10 cellular contexts compared by ENCODE assay signal in genomic region chr6:37142047-37142614, GRCh38. TPM values are rescaled to one million over a fixed set of nuclear protein-coding genes. Genes with fewer than 3 reads are reported as not detected.
DNase-seq lines count a peak whose midpoint lies in the region; ATAC-seq, FAIRE-seq and TF ChIP-seq lines count a peak whose summit lies in the region.
"Had no signal": no experiment of that assay in that cellular context is flagged by ENCODE, and none has a peak within 500 bp of the region (broad histone marks: within the 10 kb centered on the region; RNA-seq: fewer than 3 reads in every experiment).

No MANE protein-coding gene starts in this region.

- TF ChIP-seq POLR2A in HepG2 (IDR thresholded peaks at IDR 0.05; ENCODE audit: insufficient read depth in 1 of 2, low read depth in 2 of 2, low read length in 2 of 2) (no peak), right lobe of liver (IDR thresholded peaks at IDR 0.05) (no peak)

- H3K36me3 ChIP-seq in HepG2 (replicated peaks in 1 of 2; ENCODE audit: control insufficient read depth in 1 of 2, insufficient read depth in 2 of 2, low read length in 2 of 2) (no peaks in the 10 kb centered on the region), right lobe of liver (no peaks in the 10 kb centered on the region), mesenchymal stem cell (ENCODE audit: control insufficient read depth in 1 of 2, insufficient read depth in 2 of 2, low read depth in 1 of 2, low read length in 2 of 2) (no peaks in the 10 kb centered on the region), kidney (ENCODE audit: control insufficient read depth in 1 of 2, insufficient read depth in 2 of 2, low read length in 2 of 2) (no peaks in the 10 kb centered on the region)

- H3K4ac ChIP-seq in mesenchymal stem cell (ENCODE audit: low read depth in 1 of 2, low read length in 2 of 2) = peak overlapping the region in 1 of 2 experiments; percentile 78

- no peak for TF ChIP-seq EP300 in HepG2 (IDR thresholded peaks at IDR 0.05; ENCODE audit: low read depth in 2 of 2, low read length in 2 of 2)
- no peak for TF ChIP-seq EP300 in HepG2 (CRISPR knock-in tag; IDR thresholded peaks at IDR 0.05; ENCODE audit: borderline replicate concordance)

- no peaks in the 10 kb centered on the region for H3K36me3 Mint-ChIP-seq in activated CD4-positive, alpha-beta memory T cell treated with anti-CD3 and anti-CD28 coated beads, Interleukin-2, amount 10 ng/mL, durations not matched to agents 7 days and 5 days (ENCODE audit: low read depth)

- intact Hi-C loops in HepG2 (cut with micrococcal nuclease; ENCODE audit: unreplicated experiment) (no loop called here), right lobe of liver (cut with DNase I) (no loop called here), kidney (cut with DNase I) (no loop called here)

- H3K18ac ChIP-seq in mesenchymal stem cell (ENCODE audit: low read depth in 1 of 2, low read length in 2 of 2) = peak overlapping the region in 1 of 2 experiments; percentile 73

- peak overlapping the region; percentile 16 for H3K27ac Mint-ChIP-seq in activated CD4-positive, alpha-beta memory T cell treated with anti-CD3 and anti-CD28 coated beads, Interleukin-2, amount 10 ng/mL, durations not matched to agents 7 days and 5 days

- H2BK12ac ChIP-seq in mesenchymal stem cell (ENCODE audit: low read length in 2 of 2) = peak overlapping the region in 1 of 2 experiments; percentile 75

- H3K9me3 ChIP-seq in HepG2 (ENCODE audit: low read length) (no peaks in the 10 kb centered on the region), right lobe of liver (no peaks in the 10 kb centered on the region), mesenchymal stem cell (ENCODE audit: control insufficient read depth, low read length) (no peaks in the 10 kb centered on the region), kidney (ENCODE audit: control insufficient read depth in 1 of 2, low read length in 2 of 2) (no peaks in the 10 kb centered on the region)

- no peak for TF ChIP-seq RAD21 in HepG2 (CRISPR knock-in tag; IDR thresholded peaks at IDR 0.05)

- peak overlapping the region; percentile 3 for H2BK15ac ChIP-seq in mesenchymal stem cell (ENCODE audit: low read depth, poor library complexity, severe bottlenecking)

- no peak overlapping the region for H3K23ac ChIP-seq in mesenchymal stem cell (ENCODE audit: low read length in 2 of 2)

- H2AK5ac ChIP-seq in mesenchymal stem cell (ENCODE audit: low read length, severe bottlenecking) = peak overlapping the region; percentile 61

- TF ChIP-seq CTCF in HepG2 (CRISPR knock-in tag; IDR thresholded peaks at IDR 0.05) (no peak), right lobe of liver (IDR thresholded peaks at IDR 0.05) (no peak), kidney (IDR thresholded peaks at IDR 0.05; ENCODE audit: borderline replicate concordance, extremely low read depth, insufficient read depth) (no peak)

- no peaks in the 10 kb centered on the region for H3K27me3 Mint-ChIP-seq in activated CD4-positive, alpha-beta memory T cell treated with anti-CD3 and anti-CD28 coated beads, Interleukin-2, amount 10 ng/mL, durations not matched to agents 7 days and 5 days

- H3K9ac ChIP-seq in HepG2 (ENCODE audit: insufficient read depth, low read depth, low read length) = peak overlapping the region; percentile 0; the same call in 1 of the 2 replicates
- H3K9ac ChIP-seq in mesenchymal stem cell (ENCODE audit: low read length) = peak overlapping the region; percentile 35
- peak overlapping the region in 1 of 2 donors; percentile 31 for H3K9ac ChIP-seq in kidney (ENCODE audit: low read length in 2 of 2)

- H3K4me3 Mint-ChIP-seq in activated CD4-positive, alpha-beta memory T cell treated with anti-CD3 and anti-CD28 coated beads, Interleukin-2, amount 10 ng/mL, durations not matched to agents 7 days and 5 days = no peak overlapping the region

- CTCF ChIA-PET in HepG2 (lab: Yijun Ruan, JAX; ENCODE audit: low intra/inter-chr PET ratio, low total read pairs) = no interaction called here
- CTCF ChIA-PET in activated CD4-positive, alpha-beta memory T cell treated with anti-CD3 and anti-CD28 coated beads, Interleukin-2, amount 10 ng/mL, durations not matched to agents 7 days and 5 days (lab: Charles Lee) = interaction anchor here (0.6 to 1.5 kb wide), 5 partner anchors 11 to 236 kb away, joined by 3 to 6 read pairs (median 4); no protein-coding TSS in a partner anchor

- H2BK120ac ChIP-seq in mesenchymal stem cell (ENCODE audit: low read depth, low read length) = peak overlapping the region; percentile 84

- no peak overlapping the region; the same call in 1 of the 2 replicates for H3K4me2 ChIP-seq in HepG2 (ENCODE audit: low read depth, low read length)
- H3K4me2 ChIP-seq in mesenchymal stem cell (ENCODE audit: low read length, poor library complexity, severe bottlenecking) = no peak overlapping the region

- H3K27me3 ChIP-seq in HepG2 (ENCODE audit: control insufficient read depth in 1 of 2, insufficient read depth in 2 of 2, low read length in 2 of 2) (no peaks in the 10 kb centered on the region), right lobe of liver (no peaks in the 10 kb centered on the region), mesenchymal stem cell (ENCODE audit: control insufficient read depth in 1 of 2, insufficient read depth in 1 of 2, low read length in 2 of 2) (no peaks in the 10 kb centered on the region)

- H3K4me1 Mint-ChIP-seq in activated CD4-positive, alpha-beta memory T cell treated with anti-CD3 and anti-CD28 coated beads, Interleukin-2, amount 10 ng/mL, durations not matched to agents 7 days and 5 days = peaks cover 36% of the 10 kb centered on the region

- BruUV-seq in HepG2 (replicated peaks; lab: Mats Ljungman, UMichigan) = no TSS peak

- H2BK5ac ChIP-seq in mesenchymal stem cell (ENCODE audit: low read depth, low read length, poor library complexity, severe bottlenecking) = peak overlapping the region; percentile 79

- no peaks in the 10 kb centered on the region for H4K20me1 ChIP-seq in HepG2 (ENCODE audit: insufficient read depth, low read length)

- H3K27ac ChIP-seq in HepG2 (ENCODE audit: extremely low read length, insufficient read depth, low read length) (no peak overlapping the region), right lobe of liver (no peak overlapping the region), mesenchymal stem cell (ENCODE audit: low read length, poor library complexity, severe bottlenecking) (peak overlapping the region; percentile 96), kidney (ENCODE audit: low read depth in 2 of 2, low read length in 2 of 2) (peak overlapping the region in 1 of 2 donors; percentile 72)

- no peak for FAIRE-seq in HepG2 (lab: Jason Lieb, UNC)
- FAIRE-seq in kidney (lab: Jason Lieb, UNC) = no peak
- FAIRE-seq: colon had no signal

- no peaks in the 10 kb centered on the region for H3K79me1 ChIP-seq in mesenchymal stem cell (replicated peaks; ENCODE audit: low read length, poor library complexity, severe bottlenecking)

- in situ Hi-C loops in HepG2 (cut with HindIII; ENCODE audit: extremely low pct_ligation_motif_present, low pct_unique_long_range_greater_than_20kb) = no loop called here

- no peak overlapping the region for H4K91ac ChIP-seq in mesenchymal stem cell (ENCODE audit: low read length)

- no peak for DNase-seq in HepG2 (ENCODE audit: low spot score)
- no peak for DNase-seq in right lobe of liver
- DNase-seq in activated CD4-positive, alpha-beta memory T cell treated with anti-CD3 and anti-CD28 coated beads, Interleukin-2, amount 10 ng/mL, durations not matched to agents 7 days and 5 days = no peak
- DNase-seq in mesenchymal stem cell = no peak
- no peak for DNase-seq in CD1c-positive myeloid dendritic cell (ENCODE audit: extremely low spot score)
- no peak for DNase-seq in NCI-H1092 treated with DMSO at 0.1 percent for 48 hours (lab: John Stamatoyannopoulos, UW)
- DNase-seq in kidney = no peak
- DNase-seq in ecto neural progenitor cell (ENCODE audit: low spot score) = no peak
- DNase-seq: NCI-H1436 had no signal

- no peak overlapping the region for H2AFZ ChIP-seq in HepG2 (ENCODE audit: low read length)
- H2AFZ ChIP-seq in mesenchymal stem cell (ENCODE audit: low read depth, low read length) = no peak overlapping the region

- H3K9me3 Mint-ChIP-seq in activated CD4-positive, alpha-beta memory T cell treated with anti-CD3 and anti-CD28 coated beads, Interleukin-2, amount 10 ng/mL, durations not matched to agents 7 days and 5 days = no peaks in the 10 kb centered on the region

- H3K4me3 ChIP-seq in HepG2 (replicated peaks in 1 of 3; ENCODE audit: insufficient read depth in 1 of 3, low read depth in 2 of 3, low read length in 3 of 3) = no peak overlapping the region
- no peak overlapping the region for H3K4me3 ChIP-seq in right lobe of liver
- H3K4me3 ChIP-seq in mesenchymal stem cell (ENCODE audit: insufficient read depth in 1 of 2, low read depth in 1 of 2, low read length in 2 of 2) = no peak overlapping the region
- H3K4me3 ChIP-seq in kidney (ENCODE audit: low read length in 2 of 2) = no peak overlapping the region

- no peak overlapping the region for H3K14ac ChIP-seq in mesenchymal stem cell (ENCODE audit: low read length in 2 of 2)

- POLR2A ChIA-PET in HepG2 (lab: Yijun Ruan, JAX) = interaction anchor here (0.9 to 1.9 kb wide), 5 partner anchors 11 to 31 kb away, joined by 3 to 12 read pairs (median 5); partner anchors contain the start of gene PIM1
- POLR2A ChIA-PET in activated CD4-positive, alpha-beta memory T cell treated with anti-CD3 and anti-CD28 coated beads, Interleukin-2, amount 10 ng/mL, durations not matched to agents 7 days and 5 days (lab: Charles Lee) = interaction anchor here (0.8 to 2.7 kb wide), 6 partner anchors 10 to 116 kb away, joined by 3 to 18 read pairs (median 4); partner anchors contain the start of genes PIM1, TBC1D22B and TMEM217

- no peak for ATAC-seq in HepG2
- no peak for ATAC-seq in right lobe of liver

- H4K8ac ChIP-seq in mesenchymal stem cell (ENCODE audit: low read length) = peak overlapping the region; percentile 32

- peaks cover 87% of the 10 kb centered on the region for H3K4me1 ChIP-seq in HepG2 (ENCODE audit: insufficient read depth, low read length)
- H3K4me1 ChIP-seq in right lobe of liver = peaks cover 0 to 16% (median 5%) of the 10 kb centered on the region in 4 donors
- H3K4me1 ChIP-seq in mesenchymal stem cell (ENCODE audit: control insufficient read depth, insufficient read depth, low read depth, low read length) = peaks cover 10% of the 10 kb centered on the region
- H3K4me1 ChIP-seq in kidney (ENCODE audit: control insufficient read depth in 1 of 2, insufficient read depth in 1 of 2, low read depth in 1 of 2, low read length in 2 of 2) = peaks cover 3 to 13% of the 10 kb centered on the region in 2 donors

- no peaks in the 10 kb centered on the region for H3K79me2 ChIP-seq in HepG2 (ENCODE audit: insufficient read depth, low read length)

- 73% methylated on average over 4 of the region's 4 CpGs for WGBS in HepG2 (ENCODE audit: low lambda C conversion rate)
- WGBS in right lobe of liver (ENCODE audit: insufficient coverage, low coverage, low lambda C conversion rate, missing lambda C conversion rate) = 79% methylated on average over 4 of the region's 4 CpGs
- 41% methylated on average over 2 of the region's 4 CpGs for WGBS in mesenchymal stem cell

RNA-seq across cellular contexts. Expression of gene PIM1, which starts 27.8 kb away (rescaled TPM):
- 19.1 and 29.4 TPM in 2 replicates for total RNA-seq in HepG2 (2016; rRNA removed; fragmentation: Illumina TruSeq; extraction: Trizol)
- total RNA-seq in HepG2 (2016; cell fraction: cytosol; rRNA removed; fragmentation: Illumina TruSeq; extraction: Trizol; ENCODE audit: low read depth) = 13.7 and 14.9 TPM in 2 replicates
- total RNA-seq in HepG2 (2016; cell fraction: insoluble cytoplasmic fraction; rRNA removed; fragmentation: Illumina TruSeq; extraction: Trizol) = 14.8 and 30.7 TPM in 2 replicates
- total RNA-seq in HepG2 (2016; cell fraction: membrane; rRNA removed; fragmentation: Illumina TruSeq; extraction: Trizol) = 28.0 and 32.4 TPM in 2 replicates
- total RNA-seq in HepG2 (2016; cell fraction: nucleus; rRNA removed; fragmentation: Illumina TruSeq; extraction: Trizol) = 29.7 and 34.7 TPM in 2 replicates
- polyA plus RNA-seq in HepG2 (2011; rRNA removed) = 117 and 149 TPM in 2 replicates
- polyA plus RNA-seq in HepG2 (2011; cell fraction: cytosol; rRNA removed) = 60.3 and 76.2 TPM in 2 replicates
- polyA plus RNA-seq in HepG2 (2011; cell fraction: nucleus; rRNA removed) = 145 and 149 TPM in 2 replicates
- 142 and 149 TPM in 2 replicates for polyA plus RNA-seq in HepG2 (2012)
- 3.1 and 3.3 TPM in 2 replicates for polyA plus RNA-seq in HepG2 (2016; cell fraction: cytosol; fragmentation: Illumina TruSeq; extraction: Trizol; ENCODE audit: low read depth)
- 15.9 and 19.2 TPM in 2 replicates for polyA plus RNA-seq in HepG2 (2016; cell fraction: insoluble cytoplasmic fraction; fragmentation: Illumina TruSeq; extraction: Trizol; ENCODE audit: low read depth)
- polyA plus RNA-seq in HepG2 (2016; cell fraction: membrane; fragmentation: Illumina TruSeq; extraction: Trizol; ENCODE audit: low read depth) = 7.9 and 8.1 TPM in 2 replicates
- 68.4 and 71.9 TPM in 2 replicates for polyA plus RNA-seq in HepG2 (2016; cell fraction: nucleus; fragmentation: Illumina TruSeq; extraction: Trizol; ENCODE audit: insufficient read depth, low read depth)
- 24.0 and 183 TPM in 2 replicates for polyA minus RNA-seq in HepG2 (2011; rRNA and poly(A)+ RNA removed; ENCODE audit: low replicate concordance)
- 66.0 and 82.3 TPM in 2 replicates for polyA minus RNA-seq in HepG2 (2011; cell fraction: cytosol; rRNA and poly(A)+ RNA removed)
- 45.6 and 58.6 TPM in 2 replicates for polyA minus RNA-seq in HepG2 (2011; cell fraction: nucleus; rRNA and poly(A)+ RNA removed)
- total RNA-seq in right lobe of liver = 10 to 100 TPM in 5 of 6 experiments, 1 to 10 TPM in 1; 5.1 to 45.2 (median 13.0) TPM
- 100 to 1,000 TPM; 497 to 505 TPM for total RNA-seq in activated CD4-positive, alpha-beta memory T cell treated with anti-CD3 and anti-CD28 coated beads, Interleukin-2, amount 10 ng/mL, durations not matched to agents 7 days and 5 days
- 14.5 TPM for polyA plus RNA-seq in mesenchymal stem cell (2013, experiment 1 of 2)
- 13.6 TPM for polyA plus RNA-seq in mesenchymal stem cell (2013, experiment 2 of 2)
- total RNA-seq in kidney = 30.4 TPM
- 19.1 TPM for polyA plus RNA-seq in kidney (ENCODE audit: insufficient read depth, low read depth, low replicate concordance)

Comparison
In these comparisons a context has a peak if more than half of its experiments do, and no peak if none do; other contexts are left out.
1. RNA of gene PIM1, which starts 27.8 kb away (total RNA-seq): 497 to 505 TPM in activated CD4-positive, alpha-beta memory T cell treated with anti-CD3 and anti-CD28 coated beads, Interleukin-2, amount 10 ng/mL, durations not matched to agents 7 days and 5 days; 30.4 TPM in kidney (single experiment), 13.7 to 34.7 TPM in HepG2 and 5.1 to 45.2 TPM in right lobe of liver; every median in the first group is over 10 times any median in the second.